Comparison of ENCODE assay signal across 30 cellular contexts in genomic region chr5:99706160-99706559, GRCh38.
"Had no signal": no experiment of that assay in that cellular context is flagged by ENCODE, and none has a peak within 500 bp of the region (broad histone marks: within the 10 kb centered on the region; RNA-seq: fewer than 3 reads in every experiment).

No MANE protein-coding gene starts in this region.

- H3K36me3 ChIP-seq: ascending aorta, cardiac muscle cell, Peyer's patch had no signal

- H3K4me3 ChIP-seq: ascending aorta, cardiac muscle cell, K562, Peyer's patch had no signal

- H3K4me3 Mint-ChIP-seq: activated CD4-positive, alpha-beta T cell treated with anti-CD3 and anti-CD28 coated beads for 36 hours; activated CD4-positive, alpha-beta T cell treated with anti-CD3 and anti-CD28 coated beads, Interleukin-2, amount 10 ng/mL, durations not matched to agents 7 days and 5 days; activated naive CD8-positive, alpha-beta T cell treated with anti-CD3 and anti-CD28 coated beads for 36 hours; activated T-cell treated with anti-CD3 and anti-CD28 coated beads, Interleukin-2, amount 50 U/mL, for 72 hours; activated T-helper 17 cell treated with anti-CD3 and anti-CD28 coated beads, Interleukin-2, amount 50 U/mL, for 72 hours; WTC11 had no signal

- H3K27me3 Mint-ChIP-seq: activated CD4-positive, alpha-beta T cell treated with anti-CD3 and anti-CD28 coated beads for 36 hours; activated CD4-positive, alpha-beta T cell treated with anti-CD3 and anti-CD28 coated beads, Interleukin-2, amount 10 ng/mL, durations not matched to agents 7 days and 5 days; activated naive CD8-positive, alpha-beta T cell treated with anti-CD3 and anti-CD28 coated beads for 36 hours; activated T-helper 17 cell treated with anti-CD3 and anti-CD28 coated beads, Interleukin-2, amount 50 U/mL, for 72 hours had no signal

- H3K27ac ChIP-seq: ascending aorta, cardiac muscle cell, Peyer's patch had no signal

- H3K4me1 Mint-ChIP-seq: activated CD4-positive, alpha-beta T cell treated with anti-CD3 and anti-CD28 coated beads for 36 hours; activated CD4-positive, alpha-beta T cell treated with anti-CD3 and anti-CD28 coated beads, Interleukin-2, amount 10 ng/mL, durations not matched to agents 7 days and 5 days; activated naive CD8-positive, alpha-beta T cell treated with anti-CD3 and anti-CD28 coated beads for 36 hours; activated T-helper 17 cell treated with anti-CD3 and anti-CD28 coated beads, Interleukin-2, amount 50 U/mL, for 72 hours; WTC11 had no signal

- H3K4me1 ChIP-seq: ascending aorta, Peyer's patch had no signal

- H3K9me3 Mint-ChIP-seq: activated CD4-positive, alpha-beta T cell treated with anti-CD3 and anti-CD28 coated beads, Interleukin-2, amount 10 ng/mL, durations not matched to agents 7 days and 5 days had no signal

- H3K27me3 ChIP-seq: ascending aorta, cardiac muscle cell, Peyer's patch had no signal

- ATAC-seq: activated CD4-positive, alpha-beta T cell treated with anti-CD3 and anti-CD28 coated beads for 36 hours; activated CD4-positive, CD25-positive, alpha-beta regulatory T cell treated with anti-CD3 and anti-CD28 coated beads, Interleukin-2, amount 50 U/mL, for 24 hours; activated T-cell treated with anti-CD3 and anti-CD28 coated beads, Interleukin-2, amount 50 U/mL, for 72 hours; activated T-helper 17 cell treated with anti-CD3 and anti-CD28 coated beads, Interleukin-2, amount 50 U/mL, for 72 hours; K562; PC-3; WTC11 had no signal

- H3K36me3 Mint-ChIP-seq: activated naive CD8-positive, alpha-beta T cell treated with anti-CD3 and anti-CD28 coated beads for 36 hours had no signal

- H3K9me3 ChIP-seq: ascending aorta, Peyer's patch had no signal

- DNase-seq: activated CD4-positive, alpha-beta T cell treated with anti-CD3 and anti-CD28 coated beads for 36 hours; activated CD4-positive, alpha-beta T cell treated with anti-CD3 and anti-CD28 coated beads, Interleukin-2, amount 10 ng/mL, durations not matched to agents 7 days and 5 days; activated CD4-positive, alpha-beta T cell treated with anti-CD3 and anti-CD28 coated beads, Interleukin-2, amount 50 U/mL, for 48 hours; activated CD8-positive, alpha-beta memory T cell treated with anti-CD3 and anti-CD28 coated beads, Interleukin-2, amount 50 U/mL, for 4 hours; activated effector memory CD4-positive, alpha-beta T cell treated with anti-CD3 and anti-CD28 coated beads, Interleukin-2, amount 50 U/mL, for 16 hours; activated naive CD4-positive, alpha-beta T cell; activated naive CD4-positive, alpha-beta T cell treated with anti-CD3 and anti-CD28 coated beads, Interleukin-2, amount 50 U/mL, for 16 hours; activated naive CD8-positive, alpha-beta T cell treated with anti-CD3 and anti-CD28 coated beads for 36 hours; activated T-cell treated with anti-CD3 and anti-CD28 coated beads for 4 hours; activated T-cell treated with anti-CD3 and anti-CD28 coated beads, Interleukin-2, amount 50 U/mL, for 72 hours; amniotic stem cell; IMR-90; NCI-H1105; NCI-H1417 treated with DMSO at 0.1 percent for 48 hours; NCI-H1930; NCI-H510A; NCI-H526; NCI-H748 treated with DMSO at 0.1 percent for 48 hours; NK-92 treated with Interleukin-12 subunit alpha and Interleukin-12 subunit beta, amount 100 ng/mL, for 24 hours; PC-3; Peyer's patch; RPMI8226; SW 1271; T1000 had no signal
